In the genomic region with DNA sequence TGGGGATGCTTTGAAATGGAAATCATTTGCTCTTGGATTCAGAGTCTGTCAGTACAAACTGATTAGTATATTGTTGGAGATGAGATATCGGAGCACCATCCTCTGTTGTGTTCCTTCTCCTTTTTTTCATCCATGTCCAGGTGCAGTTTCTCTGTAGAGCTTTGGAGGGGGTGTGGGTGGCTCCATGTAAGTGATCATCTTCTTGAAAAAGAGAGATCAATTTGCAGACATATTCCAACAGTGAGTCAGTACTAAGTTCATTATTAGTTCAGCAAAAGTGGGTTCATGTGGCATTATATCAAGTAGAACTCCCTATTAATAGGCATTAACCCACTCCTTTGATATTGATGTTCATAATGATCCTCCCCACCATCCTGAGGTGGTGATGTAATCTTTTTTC, we compare ENCODE assay signal across 18 cellular contexts. TPM values are rescaled to one million over a fixed set of nuclear protein-coding genes. Genes with fewer than 3 reads are reported as not detected.
DNase-seq lines count a peak whose midpoint lies in the region; ATAC-seq and TF ChIP-seq lines count a peak whose summit lies in the region.
"Had no signal": no experiment of that assay in that cellular context is flagged by ENCODE, and none has a peak within 500 bp of the region (broad histone marks: within the 10 kb centered on the region; RNA-seq: fewer than 3 reads in every experiment).

No MANE protein-coding gene starts in this region.

- intact Hi-C loops in left ventricle myocardium superior (cut with micrococcal nuclease): no loop called here

- no peak overlapping the region for H3K4ac ChIP-seq in neuronal stem cell (ENCODE audit: low read length)

- no peaks in the 10 kb centered on the region for H3K9me2 ChIP-seq in GM23338 (ENCODE audit: insufficient read depth)

- H2BK15ac ChIP-seq in neuronal stem cell (ENCODE audit: low read length): no peak overlapping the region

- H3K36me3 Mint-ChIP-seq in GM23338 (ENCODE audit: low read depth): peaks cover 8% of the 10 kb centered on the region; the same call in 2 of the 3 replicates
- no peaks in the 10 kb centered on the region for H3K36me3 Mint-ChIP-seq in CD8-positive, alpha-beta memory T cell
- H3K36me3 Mint-ChIP-seq: CD14-positive monocyte; CD4-positive, alpha-beta memory T cell; CD4-positive, CD25-positive, alpha-beta regulatory T cell had no signal

- H3K18ac ChIP-seq in neuronal stem cell (ENCODE audit: low read length): no peak overlapping the region

- peaks cover 49% of the 10 kb centered on the region for H3K4me1 ChIP-seq in GM23338 (ENCODE audit: insufficient read depth)
- peaks cover 48% of the 10 kb centered on the region for H3K4me1 ChIP-seq in iPS-18a (ENCODE audit: control insufficient read depth, low read depth, low read length)
- H3K4me1 ChIP-seq in neuronal stem cell (ENCODE audit: control insufficient read depth in 2 of 2, insufficient read depth in 1 of 2, low read depth in 1 of 2, low read length in 2 of 2): peaks cover 3 to 21% of the 10 kb centered on the region in 2 donors
- H3K4me1 ChIP-seq in CD8-positive, alpha-beta memory T cell (ENCODE audit: insufficient read depth, low read length): no peaks in the 10 kb centered on the region
- H3K4me1 ChIP-seq: A549, BLaER1, Caco-2 had no signal

- WGBS in neuronal stem cell (ENCODE audit: extremely low coverage in 2 of 2, insufficient read length in 2 of 2, insufficient replicate concordance in 1 of 2), 2 donors: no CpG with 5 or more reads among the region's 1 CpG

- H3K27me3 Mint-ChIP-seq in GM23338 (ENCODE audit: insufficient read depth, low read depth, poor library complexity): no peaks in the 10 kb centered on the region
- peaks cover 24 to 46% of the 10 kb centered on the region in 2 donors for H3K27me3 Mint-ChIP-seq in CD8-positive, alpha-beta memory T cell

- H3K4me3 Mint-ChIP-seq in GM23338: peak overlapping the region; percentile 4; the same call in 1 of the 3 replicates
- no peak overlapping the region for H3K4me3 Mint-ChIP-seq in CD8-positive, alpha-beta memory T cell
- H3K4me3 Mint-ChIP-seq: CD14-positive monocyte; CD4-positive, alpha-beta memory T cell; CD4-positive, CD25-positive, alpha-beta regulatory T cell had no signal

- no peak overlapping the region for H3K4me3 ChIP-seq in GM23338
- H3K4me3 ChIP-seq in iPS-18a (ENCODE audit: low read length): peak overlapping the region; percentile 12
- no peak overlapping the region for H3K4me3 ChIP-seq in neuronal stem cell (ENCODE audit: low read length in 2 of 2)
- H3K4me3 ChIP-seq in CD8-positive, alpha-beta memory T cell (ENCODE audit: low read length): no peak overlapping the region
- H3K4me3 ChIP-seq: A549, BLaER1 had no signal

- H2BK5ac ChIP-seq in neuronal stem cell (ENCODE audit: low read length): no peak overlapping the region

- DNase-seq in GM23338 (ENCODE audit: low spot score): no peak
- no peak for DNase-seq in neuronal stem cell (ENCODE audit: low spot score)
- DNase-seq in CD8-positive, alpha-beta memory T cell: no peak
- no peak for DNase-seq in left ventricle myocardium superior
- no peak for DNase-seq in NCI-H526 treated with DMSO at 0.1 percent for 48 hours (lab: John Stamatoyannopoulos, UW)
- DNase-seq: BE2C; C1 segment of cervical spinal cord; Caco-2; Calu3; CD4-positive, alpha-beta memory T cell; CD4-positive, CD25-positive, alpha-beta regulatory T cell; DMS79 treated with DMSO at 0.1 percent for 48 hours; GF-D8 had no signal

- H3K4me2 ChIP-seq in GM23338 (peak overlapping the region; percentile 42; the same call in 1 of the 2 replicates), neuronal stem cell (ENCODE audit: insufficient read depth, low read length, poor library complexity, severe bottlenecking) (no peak overlapping the region)
- H3K4me2 ChIP-seq: A549, BLaER1 had no signal

- H4K91ac ChIP-seq in neuronal stem cell (ENCODE audit: low read depth, low read length, poor library complexity): no peak overlapping the region

- ATAC-seq in GM23338 (no peak), left ventricle myocardium superior (no peak)
- ATAC-seq: A549 had no signal

- no peak overlapping the region for H3K27ac ChIP-seq in GM23338 (ENCODE audit: low read depth)
- no peak overlapping the region for H3K27ac ChIP-seq in iPS-18a (ENCODE audit: low read length)
- no peak overlapping the region for H3K27ac ChIP-seq in neuronal stem cell (replicated peaks; ENCODE audit: low read length)
- no peak overlapping the region for H3K27ac ChIP-seq in CD8-positive, alpha-beta memory T cell (ENCODE audit: low read depth, low read length)
- H3K27ac ChIP-seq: 22Rv1, A549, BLaER1 had no signal

- no peaks in the 10 kb centered on the region for H3K36me3 ChIP-seq in GM23338 (ENCODE audit: insufficient read depth)
- H3K36me3 ChIP-seq in iPS-18a (ENCODE audit: control insufficient read depth, low read depth, low read length): peaks cover 21% of the 10 kb centered on the region
- no peaks in the 10 kb centered on the region for H3K36me3 ChIP-seq in neuronal stem cell (replicated peaks in 1 of 2; ENCODE audit: control insufficient read depth in 2 of 2, insufficient read depth in 2 of 2, low read length in 2 of 2)
- no peaks in the 10 kb centered on the region for H3K36me3 ChIP-seq in CD8-positive, alpha-beta memory T cell (ENCODE audit: insufficient read depth, low read length)
- H3K36me3 ChIP-seq: BLaER1 had no signal

- no peak overlapping the region for H4K8ac ChIP-seq in neuronal stem cell (ENCODE audit: low read depth, low read length)

- H3K9ac ChIP-seq in iPS-18a (ENCODE audit: low read length): peak overlapping the region; percentile 6
- H3K9ac ChIP-seq in neuronal stem cell (ENCODE audit: low read depth, low read length, poor library complexity): no peak overlapping the region
- H3K9ac ChIP-seq: BLaER1 had no signal

- H3K27me3 ChIP-seq in GM23338 (ENCODE audit: insufficient read depth) (no peaks in the 10 kb centered on the region), iPS-18a (ENCODE audit: control insufficient read depth, insufficient read depth, low read length) (no peaks in the 10 kb centered on the region), neuronal stem cell (ENCODE audit: control insufficient read depth in 3 of 3, insufficient read depth in 3 of 3, low read depth in 1 of 3, low read length in 3 of 3) (no peaks in the 10 kb centered on the region)
- no peaks in the 10 kb centered on the region for H3K27me3 ChIP-seq in CD8-positive, alpha-beta memory T cell (ENCODE audit: insufficient read depth, low read length, poor library complexity, severe bottlenecking)
- H3K27me3 ChIP-seq: BE2C, BLaER1 had no signal

- H3K79me2 ChIP-seq in GM23338 (replicated peaks; ENCODE audit: insufficient read depth): peaks cover 83% of the 10 kb centered on the region

- 0 out of 2 replicates have a peak, but pooled peaks cover 4% of the 10 kb centered on the region for H4K20me1 ChIP-seq in GM23338 (replicated peaks; ENCODE audit: insufficient read depth)
- H4K20me1 ChIP-seq: BLaER1 had no signal

- H2AFZ ChIP-seq in GM23338 (no peak overlapping the region), neuronal stem cell (ENCODE audit: low read length) (peak overlapping the region; percentile 24)

- 0 out of 2 replicates have a peak overlapping the region, but pooled peaks have one; percentile 30 for H3K27ac Mint-ChIP-seq in GM23338
- H3K27ac Mint-ChIP-seq in CD8-positive, alpha-beta memory T cell: no peak overlapping the region
- H3K27ac Mint-ChIP-seq: CD14-positive monocyte; CD4-positive, alpha-beta memory T cell; CD4-positive, CD25-positive, alpha-beta regulatory T cell had no signal

- H3K79me1 ChIP-seq in neuronal stem cell (ENCODE audit: low read depth, low read length): no peaks in the 10 kb centered on the region

- no peak for TF ChIP-seq CTCF in GM23338 (conservative IDR thresholded peaks at IDR 0.05; ENCODE audit: low read depth in 2 of 2)

- no peak overlapping the region for H3K23ac ChIP-seq in neuronal stem cell (ENCODE audit: low read depth, low read length, poor library complexity)

- no peaks in the 10 kb centered on the region for H3K9me3 ChIP-seq in iPS-18a (ENCODE audit: control insufficient read depth, low read depth, low read length)
- no peaks in the 10 kb centered on the region for H3K9me3 ChIP-seq in neuronal stem cell (replicated peaks in 1 of 2; ENCODE audit: control insufficient read depth in 2 of 2, insufficient read depth in 1 of 2, low read depth in 1 of 2, low read length in 2 of 2)
- H3K9me3 ChIP-seq in CD8-positive, alpha-beta memory T cell (ENCODE audit: low read length): no peaks in the 10 kb centered on the region
- H3K9me3 ChIP-seq: A549, BE2C, BLaER1, Caco-2 had no signal

- H3K14ac ChIP-seq in neuronal stem cell (ENCODE audit: low read length): no peak overlapping the region

- H3F3A ChIP-seq in GM23338 (replicated peaks; ENCODE audit: low read depth): no peaks in the 10 kb centered on the region

- no peak overlapping the region for H2BK120ac ChIP-seq in neuronal stem cell (ENCODE audit: low read depth, low read length)

- H3K4me1 Mint-ChIP-seq in GM23338: peaks cover 54% of the 10 kb centered on the region
- no peaks in the 10 kb centered on the region for H3K4me1 Mint-ChIP-seq in CD8-positive, alpha-beta memory T cell
- H3K4me1 Mint-ChIP-seq: CD14-positive monocyte; CD4-positive, alpha-beta memory T cell; CD4-positive, CD25-positive, alpha-beta regulatory T cell had no signal

- H3K9me3 Mint-ChIP-seq in GM23338: no peaks in the 10 kb centered on the region
- H3K9me3 Mint-ChIP-seq in CD8-positive, alpha-beta memory T cell: no peaks in the 10 kb centered on the region
- H3K9me3 Mint-ChIP-seq: CD4-positive, alpha-beta memory T cell had no signal

- POLR2A ChIA-PET in CD8-positive, alpha-beta memory T cell (lab: Charles Lee): no interaction called here

- CTCF ChIA-PET in CD8-positive, alpha-beta memory T cell (lab: Charles Lee): no interaction called here

- H2AK5ac ChIP-seq in neuronal stem cell (ENCODE audit: low read depth, low read length): no peak overlapping the region

- H2BK12ac ChIP-seq in neuronal stem cell (ENCODE audit: low read length): no peak overlapping the region

TF ChIP-seq in GM23338, 12 proteins besides CTCF, POLR2A, EP300 and RAD21 (continues in another document):
- TF ChIP-seq STAT1 (IDR thresholded peaks at IDR 0.05; ENCODE audit: unreplicated experiment): no peak
- TF ChIP-seq, protein P1, sequence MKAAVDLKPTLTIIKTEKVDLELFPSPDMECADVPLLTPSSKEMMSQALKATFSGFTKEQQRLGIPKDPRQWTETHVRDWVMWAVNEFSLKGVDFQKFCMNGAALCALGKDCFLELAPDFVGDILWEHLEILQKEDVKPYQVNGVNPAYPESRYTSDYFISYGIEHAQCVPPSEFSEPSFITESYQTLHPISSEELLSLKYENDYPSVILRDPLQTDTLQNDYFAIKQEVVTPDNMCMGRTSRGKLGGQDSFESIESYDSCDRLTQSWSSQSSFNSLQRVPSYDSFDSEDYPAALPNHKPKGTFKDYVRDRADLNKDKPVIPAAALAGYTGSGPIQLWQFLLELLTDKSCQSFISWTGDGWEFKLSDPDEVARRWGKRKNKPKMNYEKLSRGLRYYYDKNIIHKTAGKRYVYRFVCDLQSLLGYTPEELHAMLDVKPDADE (IDR thresholded peaks at IDR 0.05): no peak
- TF ChIP-seq JUNB (IDR thresholded peaks at IDR 0.05; ENCODE audit: unreplicated experiment): no peak

RNA-seq across cellular contexts. Expression of a gene that starts 18.9 kb away (rescaled TPM):
- 108 and 111 TPM in 2 replicates for total RNA-seq in GM23338 (2014; rRNA removed; shearing (Covaris generic))
- 10.3 and 12.4 TPM in 2 replicates for polyA plus RNA-seq in GM23338 (2016; fragmentation: Nextera tagmentation; extraction: Ambion mirVana)
- 3.7 TPM for polyA plus RNA-seq in neuronal stem cell (2013, experiment 1 of 2)
- polyA plus RNA-seq in neuronal stem cell (2013, experiment 2 of 2): 3.9 TPM
- total RNA-seq in CD8-positive, alpha-beta memory T cell: not detected
- not detected for polyA plus RNA-seq in CD8-positive, alpha-beta memory T cell
- 3.7 TPM for total RNA-seq in left ventricle myocardium superior
- total RNA-seq: CD4-positive, alpha-beta memory T cell; CD4-positive, CD25-positive, alpha-beta regulatory T cell had no signal
- polyA plus RNA-seq: CD14-positive monocyte; CD4-positive, alpha-beta memory T cell; CD4-positive, CD25-positive, alpha-beta regulatory T cell had no signal

Comparison
In these comparisons a context has a peak if more than half of its experiments do, and no peak if none do; other contexts are left out.
1. RNA of a gene that starts 18.9 kb away (total RNA-seq): 108 to 111 TPM in GM23338; 3.7 TPM in left ventricle myocardium superior (single experiment) and not detected in CD8-positive, alpha-beta memory T cell; every median in the first group is over 10 times any median in the second.